12 cellular contexts compared by ENCODE assay signal in genomic region chr11:47105974-47106373, GRCh38.
"Had no signal": no experiment of that assay in that cellular context is flagged by ENCODE, and none has a peak within 500 bp of the region (broad histone marks: within the 10 kb centered on the region; RNA-seq: fewer than 3 reads in every experiment).

No MANE protein-coding gene starts in this region.

- H3K4me3 ChIP-seq: left ventricle myocardium inferior, thyroid gland, uterus had no signal

- DNase-seq: activated CD4-positive, alpha-beta T cell treated with anti-CD3 and anti-CD28 coated beads for 1 hour; activated CD4-positive, alpha-beta T cell treated with anti-CD3 and anti-CD28 coated beads, Interleukin-2, amount 50 U/mL, for 4 hours; activated naive CD8-positive, alpha-beta T cell treated with anti-CD3 and anti-CD28 coated beads for 36 hours; amniotic stem cell; erythroblast; left ventricle myocardium inferior; naive thymus-derived CD8-positive, alpha-beta T cell; stimulated activated naive B cell treated with anti-CD40 and anti-IgM and Interleukin-4, amounts not matched to agents 10 μg/mL and 1 μg/mL and 100 μg/mL, for 72 hours; uterus; WERI-Rb-1 had no signal

- H3K4me1 ChIP-seq: uterus had no signal

- H3K27me3 ChIP-seq: thyroid gland, uterus had no signal

- H3K9me3 ChIP-seq: left ventricle myocardium inferior, thyroid gland, uterus had no signal

- H3K36me3 ChIP-seq: left ventricle myocardium inferior, thyroid gland, uterus, WERI-Rb-1 had no signal

- ATAC-seq: naive thymus-derived CD8-positive, alpha-beta T cell; sciatic nerve; stimulated activated naive B cell treated with anti-CD40 and anti-IgM and Interleukin-4, amounts not matched to agents 10 μg/mL and 1 μg/mL and 100 μg/mL, for 72 hours had no signal

- H3K27ac ChIP-seq: left ventricle myocardium inferior, uterus, WERI-Rb-1 had no signal
